ENCODE assay signal across 23 cellular contexts in the genomic region with DNA sequence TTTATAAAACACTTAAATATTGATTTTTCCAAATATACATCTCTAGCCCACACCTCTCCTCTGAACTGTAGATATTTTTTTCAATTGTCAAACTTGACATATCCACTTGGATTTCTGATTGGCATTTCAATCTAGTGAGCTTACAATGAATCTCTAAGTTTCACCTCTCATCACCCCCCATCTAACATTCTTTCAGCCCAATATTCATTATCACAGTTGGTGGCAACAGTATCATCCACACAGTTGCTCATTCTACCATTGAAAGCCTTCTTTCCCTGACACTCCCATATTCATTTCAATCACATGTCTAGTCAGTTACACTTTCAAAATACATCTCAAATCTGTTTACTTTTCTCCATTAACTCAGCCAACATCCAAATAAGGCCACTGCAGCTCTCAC.
"Had no signal": no experiment of that assay in that cellular context is flagged by ENCODE, and none has a peak within 500 bp of the region (broad histone marks: within the 10 kb centered on the region; RNA-seq: fewer than 3 reads in every experiment).

No MANE protein-coding gene starts in this region.

- DNase-seq: dorsolateral prefrontal cortex; effector CD4-positive, alpha-beta T cell; foreskin fibroblast; gastrocnemius medialis; head of caudate nucleus; left ventricle myocardium superior; mesendoderm; midbrain; naive thymus-derived CD4-positive, alpha-beta T cell; occipital lobe; ovary; posterior cingulate gyrus; psoas muscle; right cardiac atrium; sigmoid colon; stimulated activated CD4-positive, alpha-beta T cell treated with anti-CD3 and anti-CD28 coated beads, Interleukin-2, amount 100 ng/mL, for 24 hours; stimulated activated CD4-positive, alpha-beta T cell treated with anti-CD3 and anti-CD28 coated beads, Interleukin-4, amount 100 ng/mL, for 24 hours; stimulated activated naive CD4-positive, alpha-beta T cell treated with Interleukin-2 at 50 U/mL for 16 hours; stomach; thyroid gland; trophoblast cell had no signal

- ATAC-seq: esophagus mucosa; gastrocnemius medialis; left ventricle myocardium superior; naive thymus-derived CD4-positive, alpha-beta T cell; psoas muscle; right cardiac atrium; stimulated activated effector memory CD8-positive, alpha-beta T cell treated with anti-CD3 and anti-CD28 coated beads, Interleukin-12 subunit alpha, Interleukin-12 subunit beta, amount 100 ng/mL, for 72 hours had no signal
